ENCODE assay signal across 24 cellular contexts in genomic region chr2:9154061-9154460, GRCh38. TPM values are rescaled to one million over a fixed set of nuclear protein-coding genes. Genes with fewer than 3 reads are reported as not detected.
"Had no signal": no experiment of that assay in that cellular context is flagged by ENCODE, and none has a peak within 500 bp of the region (broad histone marks: within the 10 kb centered on the region; RNA-seq: fewer than 3 reads in every experiment).

No MANE protein-coding gene starts in this region.

- H3K4me3 ChIP-seq: ascending aorta had no signal

- H3K4me2 ChIP-seq: KMS-11 had no signal

- H3K27ac ChIP-seq: ascending aorta, KMS-11, VCaP had no signal

- H3K9me3 ChIP-seq: ascending aorta had no signal

- DNase-seq: activated CD4-positive, alpha-beta T cell treated with anti-CD3 and anti-CD28 coated beads, Interleukin-2, amount 10 ng/mL, durations not matched to agents 7 days and 5 days; activated CD4-positive, alpha-beta T cell treated with anti-CD3 and anti-CD28 coated beads, Interleukin-2, amount 50 U/mL, for 48 hours; activated CD4-positive, CD25-positive, alpha-beta regulatory T cell; activated CD8-positive, alpha-beta T cell treated with anti-CD3 and anti-CD28 coated beads, Interleukin-2, amount 10 ng/mL, durations not matched to agents 7 days and 5 days; activated gamma-delta T cell; activated naive CD4-positive, alpha-beta T cell treated with Interleukin-2 at 50 U/mL for 16 hours; activated naive CD8-positive, alpha-beta T cell treated with anti-CD3 and anti-CD28 coated beads, Interleukin-2, amount 10 ng/mL, durations not matched to agents 7 days and 5 days; activated T-cell treated with anti-CD3 and anti-CD28 coated beads, Interleukin-2, amount 50 U/mL, for 24 hours; amygdala; caudate nucleus; NCI-H1105; NCI-H1417 treated with DMSO at 0.1 percent for 48 hours; NCI-H187 treated with DMSO at 0.1 percent for 48 hours; NCI-H2081 treated with DMSO at 0.1 percent for 48 hours; NCI-H345; NCI-H524 treated with DMSO at 0.1 percent for 48 hours; Right ventricle myocardium superior; SW 1271; T-helper 1 cell; T-helper 2 cell; T-helper 9 cell had no signal

- H3K4me1 ChIP-seq: ascending aorta had no signal

- H3K27me3 ChIP-seq: ascending aorta had no signal

- H3K36me3 ChIP-seq: ascending aorta had no signal

- ATAC-seq: activated CD8-positive, alpha-beta T cell treated with anti-CD3 and anti-CD28 coated beads, Interleukin-2, amount 10 ng/mL, durations not matched to agents 7 days and 5 days had no signal

RNA-seq across cellular contexts. Expression of gene ASAP2, which starts 52.6 kb away (rescaled TPM):
- total RNA-seq: activated CD8-positive, alpha-beta T cell treated with anti-CD3 and anti-CD28 coated beads, Interleukin-2, amount 10 ng/mL, durations not matched to agents 7 days and 5 days; activated naive CD8-positive, alpha-beta T cell treated with anti-CD3 and anti-CD28 coated beads, Interleukin-2, amount 10 ng/mL, durations not matched to agents 7 days and 5 days had no signal
